ENCODE assay signal across 16 cellular contexts in the genomic region with DNA sequence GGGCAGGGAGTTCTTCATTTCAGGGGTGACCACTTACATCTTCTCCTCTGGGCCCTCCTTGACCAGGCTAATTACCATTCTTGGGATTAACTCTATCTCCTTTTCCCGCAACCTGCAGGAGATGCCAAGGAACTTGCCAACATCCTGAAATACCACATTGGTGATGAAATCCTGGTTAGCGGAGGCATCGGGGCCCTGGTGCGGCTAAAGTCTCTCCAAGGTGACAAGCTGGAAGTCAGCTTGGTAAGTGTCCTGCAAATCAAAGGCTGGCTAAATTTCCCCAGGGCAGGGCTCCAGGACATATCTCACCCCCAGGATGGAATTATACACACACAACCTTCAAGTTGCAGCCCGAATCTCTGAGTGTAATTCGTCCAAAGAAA. TPM values are rescaled to one million over a fixed set of nuclear protein-coding genes. Genes with fewer than 3 reads are reported as not detected.
DNase-seq lines count a peak whose midpoint lies in the region; ATAC-seq, FAIRE-seq and TF ChIP-seq lines count a peak whose summit lies in the region.
"Had no signal": no experiment of that assay in that cellular context is flagged by ENCODE, and none has a peak within 500 bp of the region (broad histone marks: within the 10 kb centered on the region; RNA-seq: fewer than 3 reads in every experiment).

No MANE protein-coding gene starts in this region.

- FAIRE-seq in K562 (lab: Jason Lieb, UNC), result no peak
- FAIRE-seq: islet of Langerhans had no signal

- TF ChIP-seq EP300 in K562 (IDR thresholded peaks at IDR 0.05; ENCODE audit: low read length), result no peak

- dilution Hi-C loops in IMR-90 (cut with HindIII; ENCODE audit: low sequenced_read_pairs, unreplicated experiment), result no loop called here

- peak overlapping the region; percentile 7 for H3K14ac ChIP-seq in IMR-90 (replicated peaks; ENCODE audit: low read depth, low read length)

- intact Hi-C loops in IMR-90 (cut with micrococcal nuclease), result loop anchor here (1.0 to 2.0 kb wide), 5 partner anchors 21 to 168 kb away; no protein-coding TSS in a partner anchor
- intact Hi-C loops in K562 (cut with micrococcal nuclease), result no loop called here
- intact Hi-C loops in lower lobe of right lung (cut with DNase I), result no loop called here

- TF ChIP-seq POLR2A in IMR-90 (IDR thresholded peaks at IDR 0.05; ENCODE audit: low read depth, low read length) (no peak), K562 (conservative IDR thresholded peaks at IDR 0.05) (no peak)

- H3K79me1 ChIP-seq in IMR-90 (ENCODE audit: low read depth in 1 of 2, low read length in 2 of 2), result peaks cover 19 to 38% of the 10 kb centered on the region in 2 experiments; a peak in 3 of 4 replicates

- H2AK5ac ChIP-seq in IMR-90 (ENCODE audit: low read depth, low read length), result peak overlapping the region; percentile 72

- POLR2A ChIA-PET in IMR-90 (lab: Charles Lee; ENCODE audit: unreplicated experiment), result no interaction called here
- POLR2A ChIA-PET in K562 (lab: Yijun Ruan, JAX), result no interaction called here

- peaks cover 40% of the 10 kb centered on the region for H3K4me1 ChIP-seq in IMR-90 (ENCODE audit: control insufficient read depth, insufficient read depth, low read length)
- no peaks in the 10 kb centered on the region; a peak in 1 of 5 replicates for H3K4me1 ChIP-seq in K562 (replicated peaks in 1 of 2; ENCODE audit: control insufficient read depth in 2 of 2, insufficient read depth in 2 of 2, low read length in 2 of 2)
- peaks cover 45% of the 10 kb centered on the region for H3K4me1 ChIP-seq in stomach smooth muscle (ENCODE audit: control insufficient read depth, insufficient read depth, low read length)
- H3K4me1 ChIP-seq in lower lobe of right lung, result peaks cover 8% of the 10 kb centered on the region

- WGBS in IMR-90 (ENCODE audit: extremely low coverage in 2 of 2, insufficient read length in 1 of 2), 2 experiments, result no CpG with 5 or more reads among the region's 6 CpGs
- WGBS in K562 (ENCODE audit: insufficient coverage, low coverage, missing lambda C conversion rate), result 2% methylated on average over 4 of the region's 6 CpGs

- TF ChIP-seq RAD21 in IMR-90 (IDR thresholded peaks at IDR 0.05; ENCODE audit: low read length) (no peak), K562 (CRISPR knock-in tag; conservative IDR thresholded peaks at IDR 0.05 in 1 of 2, IDR thresholded peaks at IDR 0.05 in 1 of 2) (no peak)

- H4K91ac ChIP-seq in IMR-90 (ENCODE audit: insufficient read depth, low read depth, low read length), result peak overlapping the region; percentile 87

- H4K8ac ChIP-seq in IMR-90 (ENCODE audit: low read depth in 2 of 2, low read length in 2 of 2), result peak overlapping the region; percentile 55 to 64

- H2AFZ ChIP-seq in IMR-90 (replicated peaks; ENCODE audit: low read length, poor library complexity) (no peak overlapping the region), K562 (ENCODE audit: low read depth, low read length) (no peak overlapping the region)

- no peaks in the 10 kb centered on the region for H3K4me1 Mint-ChIP-seq in activated T-helper 17 cell treated with anti-CD3 and anti-CD28 coated beads, Interleukin-2, amount 50 U/mL, for 72 hours

- H4K20me1 ChIP-seq in IMR-90 (ENCODE audit: insufficient read depth, low read length) (peaks cover 14% of the 10 kb centered on the region), K562 (replicated peaks; ENCODE audit: control insufficient read depth, insufficient read depth, low read length) (no peaks in the 10 kb centered on the region; the same call in none of the 2 replicates)
- H4K20me1 ChIP-seq: BLaER1 treated with 17β-estradiol and CSF1 and Interleukin-3, amounts not matched to agents 10 nM and 100 nM had no signal

- in situ Hi-C loops in IMR-90 (cut with MboI; ENCODE audit: low sequenced_read_pairs), result no loop called here
- in situ Hi-C loops in K562 (cut with MboI), result no loop called here

- H3K36me3 ChIP-seq in IMR-90 (ENCODE audit: control insufficient read depth, insufficient read depth, low read length) (peaks cover 79% of the 10 kb centered on the region), K562 (ENCODE audit: control insufficient read depth, insufficient read depth, low read length) (no peaks in the 10 kb centered on the region), stomach smooth muscle (ENCODE audit: control insufficient read depth in 2 of 2, insufficient read depth in 2 of 2, low read length in 2 of 2) (peaks cover 22 to 42% of the 10 kb centered on the region in 2 donors), lower lobe of right lung (peaks cover 65% of the 10 kb centered on the region)
- H3K36me3 ChIP-seq: BLaER1 treated with 17β-estradiol and CSF1 and Interleukin-3, amounts not matched to agents 10 nM and 100 nM had no signal

- no peaks in the 10 kb centered on the region for H3K79me2 ChIP-seq in K562 (ENCODE audit: control insufficient read depth, insufficient read depth, low read length)

- no peak overlapping the region for H3K4me3 Mint-ChIP-seq in activated T-helper 17 cell treated with anti-CD3 and anti-CD28 coated beads, Interleukin-2, amount 50 U/mL, for 72 hours

- H3K27me3 Mint-ChIP-seq in activated T-helper 17 cell treated with anti-CD3 and anti-CD28 coated beads, Interleukin-2, amount 50 U/mL, for 72 hours, result no peaks in the 10 kb centered on the region

- H3K27ac ChIP-seq in IMR-90 (ENCODE audit: insufficient read depth, low read length) (peak overlapping the region; percentile 60), K562 (ENCODE audit: extremely low read depth, low read depth, low read length) (no peak overlapping the region), stomach smooth muscle (ENCODE audit: low read length) (peak overlapping the region; percentile 95), lower lobe of right lung (no peak overlapping the region)
- H3K27ac ChIP-seq: BLaER1 treated with 17β-estradiol and CSF1 and Interleukin-3, amounts not matched to agents 10 nM and 100 nM had no signal

- H3K9me3 ChIP-seq in IMR-90 (ENCODE audit: control insufficient read depth, insufficient read depth, low read length) (no peaks in the 10 kb centered on the region), K562 (replicated peaks; ENCODE audit: control insufficient read depth, insufficient read depth, low read depth, low read length) (no peaks in the 10 kb centered on the region), stomach smooth muscle (ENCODE audit: control insufficient read depth in 2 of 2, low read length in 2 of 2) (no peaks in the 10 kb centered on the region), lower lobe of right lung (no peaks in the 10 kb centered on the region)
- H3K9me3 ChIP-seq: BLaER1 treated with 17β-estradiol and CSF1 and Interleukin-3, amounts not matched to agents 10 nM and 100 nM; Peyer's patch had no signal

- no peak overlapping the region; the same call in 1 of the 2 replicates for H3K23ac ChIP-seq in IMR-90 (ENCODE audit: low read depth, low read length)

- peak overlapping the region; percentile 33 for H4K5ac ChIP-seq in IMR-90 (ENCODE audit: low read depth, low read length)

- BruUV-seq in IMR-90 (replicated peaks; lab: Mats Ljungman, UMichigan), result no TSS peak
- no TSS peak for BruUV-seq in K562 (replicated peaks; lab: Mats Ljungman, UMichigan)

- no peaks in the 10 kb centered on the region for H3K36me3 Mint-ChIP-seq in activated T-helper 17 cell treated with anti-CD3 and anti-CD28 coated beads, Interleukin-2, amount 50 U/mL, for 72 hours (ENCODE audit: low read depth)
- H3K36me3 Mint-ChIP-seq: activated naive CD4-positive, alpha-beta T cell treated with anti-CD3 and anti-CD28 coated beads, Interleukin-2, amount 50 U/mL, for 72 hours had no signal

- H3K9me3 Mint-ChIP-seq in activated T-helper 17 cell treated with anti-CD3 and anti-CD28 coated beads, Interleukin-2, amount 50 U/mL, for 72 hours, result no peaks in the 10 kb centered on the region
- H3K9me3 Mint-ChIP-seq: activated naive CD4-positive, alpha-beta T cell treated with anti-CD3 and anti-CD28 coated beads, Interleukin-2, amount 50 U/mL, for 72 hours had no signal

- CTCF ChIA-PET in IMR-90 (lab: Yijun Ruan, JAX) (interaction anchor here (0.9 to 1.4 kb wide), 3 partner anchors 53 to 120 kb away, joined by 3 to 6 read pairs (median 4); no protein-coding TSS in a partner anchor), K562 (lab: Yijun Ruan, JAX; ENCODE audit: low intra/inter-chr PET ratio) (interaction anchor here (0.5 kb wide), 1 partner anchor 80 kb away, joined by 5 read pairs; no protein-coding TSS in a partner anchor)

- H3K27me3 ChIP-seq in IMR-90 (ENCODE audit: control insufficient read depth, insufficient read depth, low read length) (no peaks in the 10 kb centered on the region), K562 (ENCODE audit: control insufficient read depth in 2 of 2, insufficient read depth in 2 of 2, low read length in 2 of 2) (peaks cover 14 to 55% of the 10 kb centered on the region in 2 experiments; a peak in 4 of 5 replicates), stomach smooth muscle (ENCODE audit: control insufficient read depth in 1 of 2, insufficient read depth in 2 of 2, low read length in 2 of 2) (no peaks in the 10 kb centered on the region), lower lobe of right lung (ENCODE audit: low read depth) (no peaks in the 10 kb centered on the region)
- H3K27me3 ChIP-seq: BLaER1 treated with 17β-estradiol and CSF1 and Interleukin-3, amounts not matched to agents 10 nM and 100 nM; Peyer's patch had no signal

- H2BK120ac ChIP-seq in IMR-90 (ENCODE audit: low read depth, low read length), result peak overlapping the region; percentile 69

- no peak for DNase-seq in IMR-90
- no peak for DNase-seq in K562 (ENCODE audit: extremely low read depth in 1 of 4, low spot score in 3 of 4)
- peak; percentile 47 for DNase-seq in mesenteric fat pad (ENCODE audit: low spot score)
- no peak for DNase-seq in lower lobe of right lung
- DNase-seq: DMS79; glutamatergic neuron; NCI-H1694 treated with DMSO at 0.1 percent for 48 hours; NCI-H510A; stimulated activated CD8-positive, alpha-beta memory T cell treated with anti-CD3 and anti-CD28 coated beads, Interleukin-4, amount 100 ng/mL, for 48 hours had no signal

- ATAC-seq in IMR-90 (ENCODE audit: low read depth) (no peak), K562 (no peak), lower lobe of right lung (no peak), GM18519 (IDR thresholded peaks at IDR 0.05; ENCODE audit: low FRiP score, unreplicated experiment) (no peak)
- no peak for ATAC-seq in activated T-helper 17 cell treated with anti-CD3 and anti-CD28 coated beads, Interleukin-2, amount 50 U/mL, for 72 hours (replicated peaks)
- ATAC-seq: activated naive CD4-positive, alpha-beta T cell treated with anti-CD3 and anti-CD28 coated beads, Interleukin-2, amount 50 U/mL, for 72 hours had no signal

- H2BK5ac ChIP-seq in IMR-90 (ENCODE audit: low read depth, low read length, poor library complexity, severe bottlenecking), result peak overlapping the region; percentile 57

- H2BK15ac ChIP-seq in IMR-90 (ENCODE audit: low read depth, low read length), result peak overlapping the region; percentile 21; the same call in 2 of the 3 replicates

- H3K4me3 ChIP-seq in IMR-90 (ENCODE audit: insufficient read depth, low read depth, low read length), result no peak overlapping the region
- H3K4me3 ChIP-seq in K562, result no peak overlapping the region
- H3K4me3 ChIP-seq in stomach smooth muscle (ENCODE audit: low read length in 2 of 2), result no peak overlapping the region
- H3K4me3 ChIP-seq in lower lobe of right lung, result no peak overlapping the region
- H3K4me3 ChIP-seq: BLaER1 treated with 17β-estradiol and CSF1 and Interleukin-3, amounts not matched to agents 10 nM and 100 nM; Peyer's patch had no signal

- TF ChIP-seq CTCF in IMR-90 (conservative IDR thresholded peaks at IDR 0.05; ENCODE audit: low read depth, low read length), result no peak
- TF ChIP-seq CTCF in K562 (IDR thresholded peaks at IDR 0.05 in 2 of 3, conservative IDR thresholded peaks at IDR 0.05 in 1 of 3; ENCODE audit: insufficient read depth in 2 of 3, low read depth in 1 of 3, low read length in 3 of 3), result no peak
- no peak for TF ChIP-seq CTCF in lower lobe of right lung (IDR thresholded peaks at IDR 0.05)

- H3K18ac ChIP-seq in IMR-90 (ENCODE audit: low read depth, low read length), result peak overlapping the region; percentile 56

- no peak overlapping the region for H2AK9ac ChIP-seq in IMR-90 (replicated peaks; ENCODE audit: low read depth, low read length, poor library complexity)

- peak overlapping the region; percentile 46 for H3K56ac ChIP-seq in IMR-90 (ENCODE audit: extremely low read depth, insufficient read depth, low read length)

- H3K4me2 ChIP-seq in IMR-90 (ENCODE audit: low read depth, low read length) (no peak overlapping the region), K562 (ENCODE audit: insufficient read depth, low read length) (no peak overlapping the region)

- H3K9ac ChIP-seq in IMR-90 (ENCODE audit: low read depth, low read length), result no peak overlapping the region
- H3K9ac ChIP-seq in K562 (ENCODE audit: insufficient read depth in 1 of 2, low read depth in 2 of 2, low read length in 2 of 2), result no peak overlapping the region
- H3K9ac ChIP-seq in stomach smooth muscle (ENCODE audit: low read length in 2 of 2), result peak overlapping the region; percentile 16 to 29
- H3K9ac ChIP-seq: BLaER1 treated with 17β-estradiol and CSF1 and Interleukin-3, amounts not matched to agents 10 nM and 100 nM had no signal

- no peak overlapping the region for H3K27ac Mint-ChIP-seq in activated T-helper 17 cell treated with anti-CD3 and anti-CD28 coated beads, Interleukin-2, amount 50 U/mL, for 72 hours
- H3K27ac Mint-ChIP-seq: activated naive CD4-positive, alpha-beta T cell treated with anti-CD3 and anti-CD28 coated beads, Interleukin-2, amount 50 U/mL, for 72 hours had no signal

- H3K9me1 ChIP-seq in IMR-90 (ENCODE audit: insufficient read depth, low read length) (peaks cover 34% of the 10 kb centered on the region), K562 (ENCODE audit: control insufficient read depth, insufficient read depth, low read length) (no peaks in the 10 kb centered on the region)

- peak overlapping the region; percentile 86 for H3K4ac ChIP-seq in IMR-90 (ENCODE audit: low read depth, low read length)

- peak overlapping the region; percentile 45 for H2BK20ac ChIP-seq in IMR-90 (ENCODE audit: low read depth, low read length)

RNA-seq across cellular contexts. Expression of a gene that starts 30.2 kb away (rescaled TPM):
- total RNA-seq in IMR-90 (2012; rRNA removed), result 483 and 618 TPM in 2 replicates
- polyA plus RNA-seq in IMR-90 (2012; rRNA removed), result 1,362 and 1,551 TPM in 2 replicates
- polyA plus RNA-seq in IMR-90 (2012; cell fraction: cytosol; rRNA removed), result 790 and 1,298 TPM in 2 replicates
- 1,060 and 1,205 TPM in 2 replicates for polyA plus RNA-seq in IMR-90 (2012; cell fraction: nucleus; rRNA removed; ENCODE audit: low replicate concordance)
- total RNA-seq in K562 (2011; cell fraction: chromatin; rRNA removed; ENCODE audit: low replicate concordance), result 0.21 TPM in 1 of 2 replicates, not detected in the other
- not detected in 2 replicates for total RNA-seq in K562 (2011; cell fraction: nucleolus; rRNA removed)
- total RNA-seq in K562 (2011; cell fraction: nucleoplasm; rRNA removed), result 0.61 TPM in 1 of 2 replicates, not detected in the other
- total RNA-seq in K562 (2014; rRNA removed), result 0.05 TPM in 1 of 2 replicates, not detected in the other
- not detected in 2 replicates for total RNA-seq in K562 (2014; rRNA removed; fragmentation: Illumina TruSeq; extraction: Trizol)
- total RNA-seq in K562 (2015; rRNA removed; fragmentation: Illumina TruSeq; extraction: Trizol), result not detected in 2 replicates
- 0.62 and 0.98 TPM in 2 replicates for total RNA-seq in K562 (2021)
- 0.08 TPM in 1 of 2 replicates, not detected in the other for polyA plus RNA-seq in K562 (2011; rRNA removed)
- polyA plus RNA-seq in K562 (2011; cell fraction: cytosol; rRNA removed), result 0.06 TPM in 1 of 2 replicates, not detected in the other
- 0.04 and 0.26 TPM in 2 replicates for polyA plus RNA-seq in K562 (2011; cell fraction: nucleus; rRNA removed)
- polyA plus RNA-seq in K562 (2012), result 0.18 TPM in 1 of 2 replicates, not detected in the other
- not detected in 2 replicates for polyA plus RNA-seq in K562 (2014; fragmentation: Illumina TruSeq; extraction: Trizol)
- not detected for polyA plus RNA-seq in K562 (2014; fragmentation: Nextera tagmentation; extraction: Ambion mirVana)
- not detected in 2 replicates for polyA plus RNA-seq in K562 (2014; rRNA removed)
- polyA minus RNA-seq in K562 (2011; rRNA and poly(A)+ RNA removed), result not detected in 2 replicates
- polyA minus RNA-seq in K562 (2011; cell fraction: cytosol; rRNA and poly(A)+ RNA removed), result 0.57 and 1.6 TPM in 2 replicates
- not detected in 2 replicates for polyA minus RNA-seq in K562 (2011; cell fraction: nucleus; rRNA and poly(A)+ RNA removed)
- total RNA-seq in mesenteric fat pad, result 254 TPM
- total RNA-seq in activated T-helper 17 cell treated with anti-CD3 and anti-CD28 coated beads, Interleukin-2, amount 50 U/mL, for 72 hours, result under 1 TPM in 1 of 2 donors, not detected in 1; 0.78 TPM
- total RNA-seq in lower lobe of right lung, result 140 TPM
- total RNA-seq: activated naive CD4-positive, alpha-beta T cell treated with anti-CD3 and anti-CD28 coated beads, Interleukin-2, amount 50 U/mL, for 72 hours had no signal

Comparison
In these comparisons a context has a peak if more than half of its experiments do, and no peak if none do; other contexts are left out.
1. H3K27ac ChIP-seq: peak in IMR-90 (single experiment) and stomach smooth muscle (single experiment); none in K562 (single experiment) and lower lobe of right lung (single experiment).
2. H3K9ac ChIP-seq: peak in stomach smooth muscle (2 of 2); none in IMR-90 (single experiment) and K562 (0 of 2).
3. RNA of a gene that starts 30.2 kb away (total RNA-seq): 483 to 618 TPM in IMR-90, 254 TPM in mesenteric fat pad (single experiment) and 140 TPM in lower lobe of right lung (single experiment); 0.78 TPM in activated T-helper 17 cell treated with anti-CD3 and anti-CD28 coated beads, Interleukin-2, amount 50 U/mL, for 72 hours and 0.05 to 0.98 TPM in K562; every median in the first group is over 10 times any median in the second.